1 cellular context compared by ENCODE assay signal in the genomic region with DNA sequence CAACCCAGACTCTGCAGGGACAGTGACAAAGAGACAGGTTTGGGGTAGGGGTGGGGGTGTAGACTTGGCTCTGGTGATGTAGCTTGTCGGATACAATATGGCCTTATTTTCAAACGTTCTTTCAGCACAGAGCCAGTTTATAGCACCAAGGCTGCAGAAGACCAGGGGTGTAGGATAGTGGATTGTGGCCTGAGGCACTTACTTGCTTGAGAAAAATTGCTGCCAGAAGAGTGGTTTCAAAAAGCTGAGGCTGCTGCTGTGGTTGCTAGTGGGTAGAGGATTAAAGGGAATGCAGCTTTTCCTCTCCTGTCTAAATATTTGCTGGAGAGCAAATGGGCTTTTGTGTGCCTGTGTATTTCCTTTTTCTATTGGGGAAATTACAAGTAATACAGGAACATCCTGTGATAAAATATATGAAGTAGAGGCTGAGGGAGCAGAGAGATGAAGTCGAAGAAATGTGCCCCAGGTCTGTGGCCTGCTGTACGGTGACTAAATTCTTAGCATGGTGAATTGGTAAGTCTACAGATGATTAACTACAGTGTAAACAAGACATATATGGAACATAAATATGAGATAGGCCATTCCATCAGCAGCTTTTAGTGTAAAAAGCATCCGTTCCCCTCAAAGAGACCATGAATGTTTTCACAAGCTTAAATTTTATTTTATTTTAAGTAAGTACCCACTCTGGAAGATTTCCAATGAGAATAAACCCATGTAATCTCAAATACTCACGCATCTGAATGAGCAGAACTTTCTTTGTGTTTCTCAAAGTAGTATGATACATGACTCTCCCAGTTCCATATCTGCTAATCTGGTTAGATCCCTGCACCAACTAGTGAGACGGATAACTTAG.
TF ChIP-seq lines count a peak whose summit lies in the region.

No MANE protein-coding gene starts in this region.

TF ChIP-seq in HEK293, 187 proteins besides CTCF, POLR2A, EP300 and RAD21 (continued from another document):
- TF ChIP-seq, protein P1, sequence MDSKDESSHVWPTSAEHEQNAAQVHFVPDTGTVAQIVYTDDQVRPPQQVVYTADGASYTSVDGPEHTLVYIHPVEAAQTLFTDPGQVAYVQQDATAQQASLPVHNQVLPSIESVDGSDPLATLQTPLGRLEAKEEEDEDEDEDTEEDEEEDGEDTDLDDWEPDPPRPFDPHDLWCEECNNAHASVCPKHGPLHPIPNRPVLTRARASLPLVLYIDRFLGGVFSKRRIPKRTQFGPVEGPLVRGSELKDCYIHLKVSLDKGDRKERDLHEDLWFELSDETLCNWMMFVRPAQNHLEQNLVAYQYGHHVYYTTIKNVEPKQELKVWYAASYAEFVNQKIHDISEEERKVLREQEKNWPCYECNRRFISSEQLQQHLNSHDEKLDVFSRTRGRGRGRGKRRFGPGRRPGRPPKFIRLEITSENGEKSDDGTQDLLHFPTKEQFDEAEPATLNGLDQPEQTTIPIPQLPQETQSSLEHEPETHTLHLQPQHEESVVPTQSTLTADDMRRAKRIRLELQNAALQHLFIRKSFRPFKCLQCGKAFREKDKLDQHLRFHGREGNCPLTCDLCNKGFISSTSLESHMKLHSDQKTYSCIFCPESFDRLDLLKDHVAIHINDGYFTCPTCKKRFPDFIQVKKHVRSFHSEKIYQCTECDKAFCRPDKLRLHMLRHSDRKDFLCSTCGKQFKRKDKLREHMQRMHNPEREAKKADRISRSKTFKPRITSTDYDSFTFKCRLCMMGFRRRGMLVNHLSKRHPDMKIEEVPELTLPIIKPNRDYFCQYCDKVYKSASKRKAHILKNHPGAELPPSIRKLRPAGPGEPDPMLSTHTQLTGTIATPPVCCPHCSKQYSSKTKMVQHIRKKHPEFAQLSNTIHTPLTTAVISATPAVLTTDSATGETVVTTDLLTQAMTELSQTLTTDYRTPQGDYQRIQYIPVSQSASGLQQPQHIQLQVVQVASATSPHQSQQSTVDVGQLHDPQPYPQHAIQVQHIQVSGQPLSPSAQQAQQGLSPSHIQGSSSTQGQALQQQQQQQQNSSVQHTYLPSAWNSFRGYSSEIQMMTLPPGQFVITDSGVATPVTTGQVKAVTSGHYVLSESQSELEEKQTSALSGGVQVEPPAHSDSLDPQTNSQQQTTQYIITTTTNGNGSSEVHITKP (tag by site-specific recombination; IDR thresholded peaks at IDR 0.05), result peak; percentile 44; the same call in 1 of the 2 replicates
- TF ChIP-seq, protein P2, sequence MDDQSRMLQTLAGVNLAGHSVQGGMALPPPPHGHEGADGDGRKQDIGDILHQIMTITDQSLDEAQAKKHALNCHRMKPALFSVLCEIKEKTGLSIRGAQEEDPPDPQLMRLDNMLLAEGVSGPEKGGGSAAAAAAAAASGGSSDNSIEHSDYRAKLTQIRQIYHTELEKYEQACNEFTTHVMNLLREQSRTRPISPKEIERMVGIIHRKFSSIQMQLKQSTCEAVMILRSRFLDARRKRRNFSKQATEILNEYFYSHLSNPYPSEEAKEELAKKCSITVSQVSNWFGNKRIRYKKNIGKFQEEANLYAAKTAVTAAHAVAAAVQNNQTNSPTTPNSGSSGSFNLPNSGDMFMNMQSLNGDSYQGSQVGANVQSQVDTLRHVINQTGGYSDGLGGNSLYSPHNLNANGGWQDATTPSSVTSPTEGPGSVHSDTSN (CRISPR knock-in tag; IDR thresholded peaks at IDR 0.05), result no peak
